In the genomic region with DNA sequence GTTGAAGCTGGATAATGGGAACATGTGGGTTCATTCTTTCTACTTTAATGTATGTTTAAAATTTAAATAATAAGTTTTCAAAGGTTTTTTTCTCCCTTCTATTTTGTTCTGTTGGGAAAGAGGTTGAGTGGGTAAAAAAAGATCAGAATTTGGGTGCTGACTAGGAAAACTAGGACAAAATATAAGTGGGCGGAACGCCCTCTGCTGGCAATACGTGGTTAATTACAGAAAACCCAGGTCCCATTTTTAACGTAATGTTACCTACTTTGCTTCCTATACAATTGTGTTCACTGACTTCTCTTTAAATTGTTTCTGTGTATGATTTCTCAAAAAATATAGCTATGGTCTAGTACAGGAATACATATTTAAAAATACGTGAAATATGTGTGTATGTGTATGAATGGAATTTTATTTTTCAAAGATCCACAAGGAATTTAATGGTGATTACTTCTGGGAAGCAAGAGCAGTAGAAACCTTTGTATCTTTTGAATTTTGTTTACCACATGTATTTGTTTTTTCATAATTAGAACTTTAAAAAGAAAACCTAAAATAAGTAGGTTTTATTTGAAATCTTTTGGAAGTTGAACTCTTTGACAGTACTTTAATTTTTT, we compare ENCODE assay signal across 8 cellular contexts. TPM values are rescaled to one million over a fixed set of nuclear protein-coding genes. Genes with fewer than 3 reads are reported as not detected.
DNase-seq lines count a peak whose midpoint lies in the region; ATAC-seq lines count a peak whose summit lies in the region.

No MANE protein-coding gene starts in this region.

- DNase-seq in SKM-1 treated with dmso at 0.1 percent for 144 hours (lab: John Stamatoyannopoulos, UW; ENCODE audit: unreplicated experiment), result peak; percentile 19
- DNase-seq in SKM-1 (lab: John Stamatoyannopoulos, UW; ENCODE audit: unreplicated experiment), result no peak
- peak; percentile 46 for DNase-seq in NCI-H1694 (lab: John Stamatoyannopoulos, UW)
- DNase-seq in activated CD4-positive, alpha-beta T cell treated with anti-CD3 and anti-CD28 coated beads, Interleukin-2, amount 50 U/mL, for 1 hour, result peak; percentile 60
- peak; percentile 73 for DNase-seq in dermis blood vessel endothelial cell
- DNase-seq in medulla oblongata (ENCODE audit: extremely low spot score), result peak; percentile 76
- DNase-seq in stimulated activated CD8-positive, alpha-beta memory T cell treated with anti-CD3 and anti-CD28 coated beads, Interleukin-4, amount 100 ng/mL, for 48 hours, result peak; percentile 72

- no peak for ATAC-seq in GM18870 (IDR thresholded peaks at IDR 0.05; ENCODE audit: unreplicated experiment)

RNA-seq across cellular contexts. Expression of gene ECD, which starts 8.7 kb away (rescaled TPM):
- total RNA-seq in dermis blood vessel endothelial cell, result 29.1 and 34.7 TPM in 2 replicates

RNA-seq across cellular contexts. Expression of gene FAM149B1, which starts 8.8 kb away (rescaled TPM):
- total RNA-seq in dermis blood vessel endothelial cell, result 26.0 and 26.9 TPM in 2 replicates

RNA-seq across cellular contexts. Expression of gene NUDT13, which starts 48.9 kb away (rescaled TPM):
- total RNA-seq in dermis blood vessel endothelial cell, result 1.0 and 2.1 TPM in 2 replicates
